Comparison of ENCODE assay signal across 11 cellular contexts in genomic region chr2:100786297-100786658, GRCh38. TPM values are rescaled to one million over a fixed set of nuclear protein-coding genes. Genes with fewer than 3 reads are reported as not detected.
DNase-seq lines count a peak whose midpoint lies in the region; ATAC-seq, FAIRE-seq and TF ChIP-seq lines count a peak whose summit lies in the region.
"Had no signal": no experiment of that assay in that cellular context is flagged by ENCODE, and none has a peak within 500 bp of the region (broad histone marks: within the 10 kb centered on the region; RNA-seq: fewer than 3 reads in every experiment).

No MANE protein-coding gene starts in this region.

- peak; percentile 37 for DNase-seq in SIG-M5 treated with dmso at 0.1 percent for 504 hours (lab: John Stamatoyannopoulos, UW; ENCODE audit: unreplicated experiment)
- no peak for DNase-seq in SIG-M5 (lab: John Stamatoyannopoulos, UW)
- DNase-seq in bronchial epithelial cell (ENCODE audit: low read depth) = peak; percentile 90
- peak; percentile 87 for DNase-seq in kidney epithelial cell (ENCODE audit: low read depth)
- DNase-seq in T-helper 9 cell = no peak
- no peak for DNase-seq in Karpas-422
- no peak for DNase-seq in activated CD8-positive, alpha-beta memory T cell treated with anti-CD3 and anti-CD28 coated beads, Interleukin-2, amount 50 U/mL, for 4 hours
- DNase-seq: activated effector memory CD4-positive, alpha-beta T cell treated with Interleukin-2 at 50 U/mL for 16 hours; SHP77 had no signal

- H3K4me1 ChIP-seq in Karpas-422 (ENCODE audit: low read length) = no peaks in the 10 kb centered on the region

- no peaks in the 10 kb centered on the region for H3K27me3 ChIP-seq in bronchial epithelial cell (ENCODE audit: control insufficient read depth, insufficient read depth, low read length)
- H3K27me3 ChIP-seq in kidney epithelial cell (ENCODE audit: control insufficient read depth, insufficient read depth, low read length) = no peaks in the 10 kb centered on the region
- H3K27me3 ChIP-seq in Karpas-422 (ENCODE audit: low read length) = peaks cover 3% of the 10 kb centered on the region; the same call in 1 of the 2 replicates
- H3K27me3 ChIP-seq: BLaER1 treated with 17β-estradiol and CSF1 and Interleukin-3, amounts not matched to agents 10 nM and 100 nM had no signal

- ATAC-seq in HG02763 (IDR thresholded peaks at IDR 0.05; ENCODE audit: unreplicated experiment) = no peak

- no peaks in the 10 kb centered on the region for H3K9me3 ChIP-seq in Karpas-422 (ENCODE audit: low read length)

- H3K9ac ChIP-seq in Karpas-422 (ENCODE audit: low read length) = no peak overlapping the region
- H3K9ac ChIP-seq: BLaER1 treated with 17β-estradiol and CSF1 and Interleukin-3, amounts not matched to agents 10 nM and 100 nM had no signal

- no peak overlapping the region for H3K4me2 ChIP-seq in Karpas-422 (ENCODE audit: low read depth, low read length, poor library complexity, severe bottlenecking)
- H3K4me2 ChIP-seq: BLaER1 treated with 17β-estradiol and CSF1 and Interleukin-3, amounts not matched to agents 10 nM and 100 nM had no signal

- TF ChIP-seq CTCF in bronchial epithelial cell (IDR thresholded peaks at IDR 0.05; ENCODE audit: insufficient read depth, low read length, severe bottlenecking) = no peak
- no peak for TF ChIP-seq CTCF in kidney epithelial cell (IDR thresholded peaks at IDR 0.05; ENCODE audit: insufficient read depth, low read length, poor library complexity, severe bottlenecking)

- FAIRE-seq in bronchial epithelial cell (lab: Jason Lieb, UNC) = peak; percentile 64

- H3K4me3 ChIP-seq in bronchial epithelial cell (ENCODE audit: low read depth, low read length) = no peak overlapping the region
- H3K4me3 ChIP-seq in kidney epithelial cell (ENCODE audit: low read depth, low read length) = no peak overlapping the region
- H3K4me3 ChIP-seq in Karpas-422 (ENCODE audit: low read length) = no peak overlapping the region
- H3K4me3 ChIP-seq: BLaER1 treated with 17β-estradiol and CSF1 and Interleukin-3, amounts not matched to agents 10 nM and 100 nM had no signal

- H3K27ac ChIP-seq in Karpas-422 (ENCODE audit: low read length) = no peak overlapping the region
- H3K27ac ChIP-seq: BLaER1 treated with 17β-estradiol and CSF1 and Interleukin-3, amounts not matched to agents 10 nM and 100 nM had no signal

- H2AFZ ChIP-seq in Karpas-422 (ENCODE audit: low read length) = no peak overlapping the region

- H3K79me2 ChIP-seq in Karpas-422 (ENCODE audit: low read length) = no peaks in the 10 kb centered on the region

- no peaks in the 10 kb centered on the region for H3K9me2 ChIP-seq in Karpas-422 (replicated peaks; ENCODE audit: insufficient read depth, low read length)

- H3K36me3 ChIP-seq in bronchial epithelial cell (ENCODE audit: control insufficient read depth, insufficient read depth, low read length) = no peaks in the 10 kb centered on the region
- no peaks in the 10 kb centered on the region for H3K36me3 ChIP-seq in kidney epithelial cell (ENCODE audit: control insufficient read depth, insufficient read depth, low read length)
- no peaks in the 10 kb centered on the region for H3K36me3 ChIP-seq in Karpas-422 (ENCODE audit: insufficient read depth, low read length)
- H3K36me3 ChIP-seq: BLaER1 treated with 17β-estradiol and CSF1 and Interleukin-3, amounts not matched to agents 10 nM and 100 nM had no signal

- H4K20me1 ChIP-seq in Karpas-422 (ENCODE audit: insufficient read depth, low read depth, low read length) = no peaks in the 10 kb centered on the region
- H4K20me1 ChIP-seq: BLaER1 treated with 17β-estradiol and CSF1 and Interleukin-3, amounts not matched to agents 10 nM and 100 nM had no signal

RNA-seq across cellular contexts. Expression of gene NPAS2, which starts 33.7 kb away (rescaled TPM):
- total RNA-seq in bronchial epithelial cell (8.2 and 12.3 TPM in 2 replicates), kidney epithelial cell (11.2 and 12.8 TPM in 2 replicates)
- total RNA-seq in Karpas-422 (2014; rRNA removed; shearing (Covaris generic); ENCODE audit: low replicate concordance) = 0.07 TPM in 1 of 2 replicates, not detected in the other

Comparison
In these comparisons a context has a peak if more than half of its experiments do, and no peak if none do; other contexts are left out.
1. DNase-seq: peak in SIG-M5 treated with dmso at 0.1 percent for 504 hours (single experiment), bronchial epithelial cell (single experiment) and kidney epithelial cell (single experiment); none in SIG-M5 (single experiment), T-helper 9 cell (single experiment), Karpas-422 (single experiment) and activated CD8-positive, alpha-beta memory T cell treated with anti-CD3 and anti-CD28 coated beads, Interleukin-2, amount 50 U/mL, for 4 hours (single experiment).